Comparison of ENCODE assay signal across 14 cellular contexts in genomic region chr14:38256358-38256840, GRCh38. TPM values are rescaled to one million over a fixed set of nuclear protein-coding genes. Genes with fewer than 3 reads are reported as not detected.
A peak's percentile ranks its signal among the peaks of the same experiment; 100 is the strongest.
DNase-seq lines count a peak whose midpoint lies in the region; ATAC-seq, FAIRE-seq and TF ChIP-seq lines count a peak whose summit lies in the region.
"Had no signal": no experiment of that assay in that cellular context is flagged by ENCODE, and none has a peak within 500 bp of the region (broad histone marks: within the 10 kb centered on the region; RNA-seq: fewer than 3 reads in every experiment).

No MANE protein-coding gene starts in this region.

- no peaks in the 10 kb centered on the region for H3K36me3 Mint-ChIP-seq in activated naive CD4-positive, alpha-beta T cell treated with anti-CD3 and anti-CD28 coated beads for 36 hours (ENCODE audit: low read depth)
- H3K36me3 Mint-ChIP-seq: stimulated activated memory B cell treated with anti-CD40 and anti-IgM and Interleukin-4, amounts not matched to agents 10 μg/mL and 1 μg/mL and 100 μg/mL, for 72 hours had no signal

- no peak for FAIRE-seq in H1 (lab: Jason Lieb, UNC)

- H3K9ac ChIP-seq in H1 (replicated peaks in 1 of 4; ENCODE audit: extremely low read depth in 1 of 4, low read depth in 3 of 4, low read length in 3 of 4) (no peak overlapping the region), mesenchymal stem cell (ENCODE audit: low read length) (peak overlapping the region; percentile 33)
- H3K9ac ChIP-seq: KMS-11 had no signal

- TF ChIP-seq RAD21 in H1 (IDR thresholded peaks at IDR 0.05 in 1 of 2, conservative IDR thresholded peaks at IDR 0.05 in 1 of 2; ENCODE audit: low read depth in 2 of 2, low read length in 2 of 2), result peak; percentile 40 to 41; a peak in 3 of 4 replicates

- H3K23ac ChIP-seq in H1 (ENCODE audit: insufficient read length) (no peak overlapping the region), mesenchymal stem cell (ENCODE audit: low read length in 2 of 2) (no peak overlapping the region)

- no peaks in the 10 kb centered on the region for H3K79me2 ChIP-seq in H1 (ENCODE audit: control insufficient read depth in 1 of 2, insufficient read depth in 2 of 2, low read length in 2 of 2)

- 21% methylated on average over 13 of the region's 13 CpGs; no CpG with 5 or more reads in 1 of the 2 experiments for WGBS in H1 (ENCODE audit: extremely low coverage in 1 of 2, insufficient coverage in 1 of 2, insufficient read length in 1 of 2, insufficient replicate concordance in 2 of 2, low coverage in 1 of 2, low lambda C conversion rate in 2 of 2, missing lambda C conversion rate in 1 of 2), 2 experiments
- WGBS in mesenchymal stem cell, result 48% methylated on average over 11 of the region's 13 CpGs
- 31 to 45% methylated on average over 13 of the region's 13 CpGs for WGBS in upper lobe of left lung, 2 donors

- H2BK120ac ChIP-seq in H1 (replicated peaks; ENCODE audit: low read depth, low read length) (no peak overlapping the region), mesenchymal stem cell (ENCODE audit: low read depth, low read length) (no peak overlapping the region)

- no peaks in the 10 kb centered on the region for H3K9me3 Mint-ChIP-seq in activated naive CD4-positive, alpha-beta T cell treated with anti-CD3 and anti-CD28 coated beads for 36 hours
- H3K9me3 Mint-ChIP-seq: activated naive CD4-positive, alpha-beta T cell treated with anti-CD3 and anti-CD28 coated beads, Interleukin-2, amount 50 U/mL, for 72 hours had no signal

- H3K4me1 Mint-ChIP-seq in activated naive CD4-positive, alpha-beta T cell treated with anti-CD3 and anti-CD28 coated beads for 36 hours (ENCODE audit: low read depth), result peaks cover 10% of the 10 kb centered on the region
- H3K4me1 Mint-ChIP-seq: stimulated activated memory B cell treated with anti-CD40 and anti-IgM and Interleukin-4, amounts not matched to agents 10 μg/mL and 1 μg/mL and 100 μg/mL, for 72 hours had no signal

- H4K91ac ChIP-seq in H1 (replicated peaks; ENCODE audit: insufficient read length, low read length) (no peak overlapping the region), mesenchymal stem cell (ENCODE audit: low read length) (no peak overlapping the region)

- H4K20me1 ChIP-seq in H1 (replicated peaks in 1 of 2; ENCODE audit: control insufficient read depth in 1 of 2, insufficient read depth in 2 of 2, low read length in 2 of 2), result no peaks in the 10 kb centered on the region

- TF ChIP-seq EP300 in H1 (IDR thresholded peaks at IDR 0.05; ENCODE audit: borderline replicate concordance in 1 of 2, low read depth in 2 of 2, low read length in 2 of 2) (no peak), upper lobe of left lung (IDR thresholded peaks at IDR 0.05) (peak in 2 of 4 donors; percentile 37 to 61)

- peaks cover 0 to 14% (median 6%) of the 10 kb centered on the region in 4 experiments; a peak in 5 of 7 replicates for H3K4me1 ChIP-seq in H1 (replicated peaks in 1 of 4; ENCODE audit: control insufficient read depth in 3 of 4, insufficient read depth in 4 of 4, low read length in 3 of 4)
- H3K4me1 ChIP-seq in mesenchymal stem cell (ENCODE audit: control insufficient read depth, insufficient read depth, low read depth, low read length), result peaks cover 13% of the 10 kb centered on the region
- peaks cover 0 to 11% (median 4%) of the 10 kb centered on the region in 4 donors for H3K4me1 ChIP-seq in upper lobe of left lung

- no peak overlapping the region for H2BK15ac ChIP-seq in H1 (ENCODE audit: low read length)
- H2BK15ac ChIP-seq in mesenchymal stem cell (ENCODE audit: low read depth, poor library complexity, severe bottlenecking), result no peak overlapping the region

- CTCF ChIA-PET in activated naive CD4-positive, alpha-beta T cell treated with anti-CD3 and anti-CD28 coated beads for 36 hours (lab: Charles Lee), result no interaction called here
- CTCF ChIA-PET in H1 (lab: Charles Lee; ENCODE audit: partially characterized antibody), result interaction anchor here (0.6 to 1.7 kb wide), 7 partner anchors 10 to 659 kb away, joined by 3 to 4 read pairs (median 3); no protein-coding TSS in a partner anchor

- H3K79me1 ChIP-seq in H1 (ENCODE audit: low read depth, low read length) (no peaks in the 10 kb centered on the region), mesenchymal stem cell (replicated peaks; ENCODE audit: low read length, poor library complexity, severe bottlenecking) (no peaks in the 10 kb centered on the region)

- no peak for DNase-seq in activated naive CD4-positive, alpha-beta T cell treated with anti-CD3 and anti-CD28 coated beads for 36 hours
- no peak for DNase-seq in activated naive CD4-positive, alpha-beta T cell treated with anti-CD3 and anti-CD28 coated beads, Interleukin-2, amount 50 U/mL, for 16 hours
- DNase-seq in H1 (ENCODE audit: low read depth in 1 of 2, low spot score in 2 of 2) (no peak), mesenchymal stem cell (peak; percentile 86), upper lobe of left lung (no peak), NCI-H446 treated with DMSO at 0.1 percent for 48 hours (lab: John Stamatoyannopoulos, UW) (no peak)
- DNase-seq: C1 segment of cervical spinal cord, SHP77 treated with DMSO at 0.1 percent for 48 hours had no signal

- no peak overlapping the region for H3K56ac ChIP-seq in H1 (replicated peaks; ENCODE audit: insufficient read length, low read depth, low read length)

- H2AFZ ChIP-seq in H1 (ENCODE audit: low read length), result no peak overlapping the region
- H2AFZ ChIP-seq in mesenchymal stem cell (ENCODE audit: low read depth, low read length), result no peak overlapping the region

- no peak overlapping the region for H2BK20ac ChIP-seq in H1 (ENCODE audit: low read length)

- H3K27me3 ChIP-seq in H1 (replicated peaks in 1 of 4; ENCODE audit: control insufficient read depth in 3 of 4, extremely low read depth in 1 of 4, insufficient read depth in 3 of 4, low read length in 3 of 4) (peaks cover 28 to 55% (median 43%) of the 10 kb centered on the region in 4 experiments), mesenchymal stem cell (ENCODE audit: control insufficient read depth in 1 of 2, insufficient read depth in 1 of 2, low read length in 2 of 2) (peaks cover 14 to 21% of the 10 kb centered on the region in 2 experiments), upper lobe of left lung (peaks cover 0 to 10% (median 4%) of the 10 kb centered on the region in 4 donors)

- peaks cover 10% of the 10 kb centered on the region; the same call in 1 of the 2 replicates for H3K23me2 ChIP-seq in H1 (ENCODE audit: low read depth, low read length)

- H3K4me3 Mint-ChIP-seq in activated naive CD4-positive, alpha-beta T cell treated with anti-CD3 and anti-CD28 coated beads for 36 hours, result peak overlapping the region; percentile 45
- H3K4me3 Mint-ChIP-seq: stimulated activated memory B cell treated with anti-CD40 and anti-IgM and Interleukin-4, amounts not matched to agents 10 μg/mL and 1 μg/mL and 100 μg/mL, for 72 hours had no signal

- H2BK12ac ChIP-seq in H1 (ENCODE audit: low read depth, low read length) (no peak overlapping the region), mesenchymal stem cell (ENCODE audit: low read length in 2 of 2) (no peak overlapping the region)

- H3K36me3 ChIP-seq in H1 (ENCODE audit: control insufficient read depth in 2 of 4, insufficient read depth in 4 of 4, low read length in 3 of 4), result no peaks in the 10 kb centered on the region; a peak in 2 of 8 replicates
- no peaks in the 10 kb centered on the region for H3K36me3 ChIP-seq in mesenchymal stem cell (ENCODE audit: control insufficient read depth in 1 of 2, insufficient read depth in 2 of 2, low read depth in 1 of 2, low read length in 2 of 2)
- H3K36me3 ChIP-seq in upper lobe of left lung, result no peaks in the 10 kb centered on the region

- ATAC-seq in upper lobe of left lung (ENCODE audit: low FRiP score in 2 of 2), result peak; percentile 56 to 77
- no peak for ATAC-seq in GM18517 (IDR thresholded peaks at IDR 0.05; ENCODE audit: unreplicated experiment)
- no peak for ATAC-seq in HG03135 (IDR thresholded peaks at IDR 0.05; ENCODE audit: unreplicated experiment)

- H3K4ac ChIP-seq in H1 (replicated peaks; ENCODE audit: insufficient read length, low read depth, low read length) (no peak overlapping the region), mesenchymal stem cell (ENCODE audit: low read depth in 1 of 2, low read length in 2 of 2) (peak overlapping the region in 1 of 2 experiments; percentile 79)

- H2AK5ac ChIP-seq in H1 (ENCODE audit: low read depth, low read length) (no peak overlapping the region), mesenchymal stem cell (ENCODE audit: low read length, severe bottlenecking) (no peak overlapping the region)

- peak overlapping the region; percentile 87 to 95 for H3K4me2 ChIP-seq in H1 (ENCODE audit: insufficient read depth in 1 of 2, low read depth in 2 of 2, low read length in 2 of 2)
- H3K4me2 ChIP-seq in mesenchymal stem cell (ENCODE audit: low read length, poor library complexity, severe bottlenecking), result no peak overlapping the region
- H3K4me2 ChIP-seq: KMS-11 had no signal

- peak in 2 of 3 experiments; percentile 20 to 38; a peak in 2 of 4 replicates for TF ChIP-seq CTCF in H1 (IDR thresholded peaks at IDR 0.05; ENCODE audit: control extremely low read depth in 1 of 3, insufficient read depth in 1 of 3, low read depth in 1 of 3, low read length in 3 of 3)
- peak in 3 of 6 experiments; percentile 12 to 35 (median 29) for TF ChIP-seq CTCF in upper lobe of left lung (IDR thresholded peaks at IDR 0.05)

- intact Hi-C loops in activated naive CD4-positive, alpha-beta T cell treated with anti-CD3 and anti-CD28 coated beads for 36 hours (cut with micrococcal nuclease), result loop anchor here (5.0 kb wide), 1 partner anchor 269 kb away; no protein-coding TSS in a partner anchor

- H3K9me3 ChIP-seq in H1 (ENCODE audit: insufficient read depth in 2 of 2, low read depth in 1 of 2, low read length in 1 of 2), result no peaks in the 10 kb centered on the region
- no peaks in the 10 kb centered on the region for H3K9me3 ChIP-seq in mesenchymal stem cell (ENCODE audit: control insufficient read depth, low read length)
- no peaks in the 10 kb centered on the region for H3K9me3 ChIP-seq in upper lobe of left lung

- no peak overlapping the region for H3K27ac ChIP-seq in H1 (ENCODE audit: low read depth, low read length)
- H3K27ac ChIP-seq in mesenchymal stem cell (ENCODE audit: low read length, poor library complexity, severe bottlenecking), result no peak overlapping the region
- peak overlapping the region; percentile 90 to 97 (median 92) for H3K27ac ChIP-seq in upper lobe of left lung
- H3K27ac ChIP-seq: KMS-11 had no signal

- H4K8ac ChIP-seq in H1 (ENCODE audit: extremely low read depth, insufficient read depth, low read length) (no peak overlapping the region), mesenchymal stem cell (ENCODE audit: low read length) (no peak overlapping the region)

- no peak for TF ChIP-seq POLR2A in H1 (IDR thresholded peaks at IDR 0.05; ENCODE audit: control extremely low read depth in 1 of 2, low read depth in 2 of 2, low read length in 2 of 2)
- peak in 1 of 4 donors; percentile 40 for TF ChIP-seq POLR2A in upper lobe of left lung (IDR thresholded peaks at IDR 0.05)

- H3K4me3 ChIP-seq in H1 (ENCODE audit: extremely low read depth in 1 of 4, insufficient read depth in 2 of 4, low read depth in 3 of 4, low read length in 4 of 4) (peak overlapping the region; percentile 10 to 66 (median 57); a peak in 5 of 8 replicates), mesenchymal stem cell (ENCODE audit: insufficient read depth in 1 of 2, low read depth in 1 of 2, low read length in 2 of 2) (peak overlapping the region in 1 of 2 experiments; percentile 67), upper lobe of left lung (peak overlapping the region in 3 of 4 donors; percentile 42 to 61 (median 51))

- H3K18ac ChIP-seq in H1 (ENCODE audit: extremely low read depth, low read length) (no peak overlapping the region), mesenchymal stem cell (ENCODE audit: low read depth in 1 of 2, low read length in 2 of 2) (peak overlapping the region in 1 of 2 experiments; percentile 93)

- no peak overlapping the region for H3K14ac ChIP-seq in H1 (ENCODE audit: insufficient read length)
- H3K14ac ChIP-seq in mesenchymal stem cell (ENCODE audit: low read length in 2 of 2), result no peak overlapping the region

- POLR2A ChIA-PET in H1 (lab: Charles Lee; ENCODE audit: partially characterized antibody), result interaction anchor here (1.2 to 4.5 kb wide), 3 partner anchors 12 to 51 kb away, joined by 3 to 33 read pairs (median 3); partner anchors contain the start of gene SSTR1

- no peak overlapping the region for H2BK5ac ChIP-seq in H1 (ENCODE audit: low read depth, low read length)
- no peak overlapping the region for H2BK5ac ChIP-seq in mesenchymal stem cell (ENCODE audit: low read depth, low read length, poor library complexity, severe bottlenecking)

- H3K27me3 Mint-ChIP-seq in activated naive CD4-positive, alpha-beta T cell treated with anti-CD3 and anti-CD28 coated beads for 36 hours (ENCODE audit: low read depth), result peaks cover 48% of the 10 kb centered on the region

- no peak overlapping the region for H3K27ac Mint-ChIP-seq in activated naive CD4-positive, alpha-beta T cell treated with anti-CD3 and anti-CD28 coated beads for 36 hours
- H3K27ac Mint-ChIP-seq: activated naive CD4-positive, alpha-beta T cell treated with anti-CD3 and anti-CD28 coated beads, Interleukin-2, amount 50 U/mL, for 72 hours; stimulated activated memory B cell treated with anti-CD40 and anti-IgM and Interleukin-4, amounts not matched to agents 10 μg/mL and 1 μg/mL and 100 μg/mL, for 72 hours had no signal

- no peak overlapping the region for H4K5ac ChIP-seq in H1 (ENCODE audit: insufficient read length, low read depth, low read length)

RNA-seq across cellular contexts. Expression of gene CLEC14A, which starts 0.5 kb away (rescaled TPM):
- total RNA-seq in activated naive CD4-positive, alpha-beta T cell treated with anti-CD3 and anti-CD28 coated beads for 36 hours, result not detected
- 0.13 TPM in 2 replicates for total RNA-seq in H1 (2021; fragmentation: NEBNext Ultra II Directional; extraction: Animal tissue kit (Norgen Biotek cat#: 25700))
- 0.09 and 0.17 TPM in 2 replicates for polyA plus RNA-seq in H1 (2011; rRNA removed)
- 0.16 TPM for polyA plus RNA-seq in H1 (2011; cell fraction: cytosol; rRNA removed)
- 0.11 TPM for polyA plus RNA-seq in H1 (2011; cell fraction: nucleus; rRNA removed)
- polyA plus RNA-seq in H1 (2012, experiment 1 of 2), result 0.15 to 0.17 TPM in 2 of 4 replicates, not detected in the others
- 0.10 TPM for polyA plus RNA-seq in H1 (2012, experiment 2 of 2)
- 0.06 TPM for polyA plus RNA-seq in H1 (2013, experiment 1 of 2)
- 0.04 TPM for polyA plus RNA-seq in H1 (2013, experiment 2 of 2)
- not detected in 2 replicates for polyA minus RNA-seq in H1 (2011; rRNA and poly(A)+ RNA removed)
- polyA minus RNA-seq in H1 (2011; cell fraction: cytosol; rRNA and poly(A)+ RNA removed), result not detected
- not detected for polyA minus RNA-seq in H1 (2011; cell fraction: nucleus; rRNA and poly(A)+ RNA removed)
- polyA plus RNA-seq in mesenchymal stem cell (2013, experiment 1 of 2), result 23.5 TPM
- 25.3 TPM for polyA plus RNA-seq in mesenchymal stem cell (2013, experiment 2 of 2)
- 100 to 1,000 TPM in 1 of 6 donors, 10 to 100 TPM in 5; 27.2 to 121 (median 53.3) TPM for total RNA-seq in upper lobe of left lung
- total RNA-seq: activated naive CD4-positive, alpha-beta T cell treated with anti-CD3 and anti-CD28 coated beads, Interleukin-2, amount 50 U/mL, for 72 hours; mononuclear cell had no signal

RNA-seq across cellular contexts. Expression of gene SSTR1, which starts 48.7 kb away (rescaled TPM):
- not detected for total RNA-seq in activated naive CD4-positive, alpha-beta T cell treated with anti-CD3 and anti-CD28 coated beads for 36 hours
- 0.75 and 0.93 TPM in 2 replicates for total RNA-seq in H1 (2021; fragmentation: NEBNext Ultra II Directional; extraction: Animal tissue kit (Norgen Biotek cat#: 25700))
- polyA plus RNA-seq in H1 (2011; rRNA removed), result 0.82 and 1.3 TPM in 2 replicates
- polyA plus RNA-seq in H1 (2011; cell fraction: cytosol; rRNA removed), result 0.63 TPM
- 2.7 TPM for polyA plus RNA-seq in H1 (2011; cell fraction: nucleus; rRNA removed)
- polyA plus RNA-seq in H1 (2012, experiment 1 of 2), result 0.52 to 0.83 TPM (median 0.59 TPM) in 4 replicates
- 0.24 TPM for polyA plus RNA-seq in H1 (2012, experiment 2 of 2)
- polyA plus RNA-seq in H1 (2013, experiment 1 of 2), result 0.79 TPM
- 0.72 TPM for polyA plus RNA-seq in H1 (2013, experiment 2 of 2)
- polyA minus RNA-seq in H1 (2011; rRNA and poly(A)+ RNA removed), result 0.85 and 1.4 TPM in 2 replicates
- 1.5 TPM for polyA minus RNA-seq in H1 (2011; cell fraction: cytosol; rRNA and poly(A)+ RNA removed)
- 2.4 TPM for polyA minus RNA-seq in H1 (2011; cell fraction: nucleus; rRNA and poly(A)+ RNA removed)
- 2.7 TPM for polyA plus RNA-seq in mesenchymal stem cell (2013, experiment 1 of 2)
- 2.8 TPM for polyA plus RNA-seq in mesenchymal stem cell (2013, experiment 2 of 2)
- 10 to 100 TPM in 1 of 6 donors, 1 to 10 TPM in 4, under 1 TPM in 1; under 0.01 to 14.4 (median 3.1) TPM for total RNA-seq in upper lobe of left lung
- total RNA-seq: activated naive CD4-positive, alpha-beta T cell treated with anti-CD3 and anti-CD28 coated beads, Interleukin-2, amount 50 U/mL, for 72 hours; mononuclear cell had no signal

Comparison
In these comparisons a context has a peak if more than half of its experiments do, and no peak if none do; other contexts are left out.
1. H3K27ac ChIP-seq: peak in upper lobe of left lung (4 of 4); none in H1 (single experiment) and mesenchymal stem cell (single experiment).
2. ATAC-seq: peak in upper lobe of left lung (2 of 2); none in GM18517 (single experiment) and HG03135 (single experiment).
3. RNA of gene CLEC14A, which starts 0.5 kb away (total RNA-seq): 27.2 to 121 TPM in upper lobe of left lung; 0.13 TPM in H1 and not detected in activated naive CD4-positive, alpha-beta T cell treated with anti-CD3 and anti-CD28 coated beads for 36 hours; every median in the first group is over 10 times any median in the second.